Comparison of ENCODE assay signal across 25 cellular contexts in the genomic region with DNA sequence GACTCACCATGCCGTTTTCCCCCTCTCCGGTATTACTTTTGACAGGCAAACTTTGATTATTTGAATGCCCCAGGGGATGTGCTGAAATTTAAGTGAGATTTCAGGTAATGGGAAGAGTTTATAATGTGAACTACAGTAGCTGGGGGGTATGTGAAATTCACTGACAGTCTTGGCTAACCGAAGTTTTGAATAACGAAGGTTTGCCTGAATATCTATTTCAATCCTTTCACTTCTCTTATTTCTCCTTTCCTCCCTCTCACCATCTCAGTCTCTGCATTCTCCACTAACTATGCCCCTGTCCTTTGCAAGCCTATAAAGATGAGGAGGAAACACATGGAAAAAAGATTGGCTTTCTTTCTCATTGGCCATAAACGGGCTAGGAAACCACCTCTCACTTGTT. TPM values are rescaled to one million over a fixed set of nuclear protein-coding genes. Genes with fewer than 3 reads are reported as not detected.
DNase-seq lines count a peak whose midpoint lies in the region; ATAC-seq and TF ChIP-seq lines count a peak whose summit lies in the region.
"Had no signal": no experiment of that assay in that cellular context is flagged by ENCODE, and none has a peak within 500 bp of the region (broad histone marks: within the 10 kb centered on the region; RNA-seq: fewer than 3 reads in every experiment).

No MANE protein-coding gene starts in this region.

- H3K27me3 ChIP-seq in OCI-LY3 (ENCODE audit: low read depth, low read length) = peaks cover 7% of the 10 kb centered on the region; the same call in 1 of the 2 replicates
- no peaks in the 10 kb centered on the region for H3K27me3 ChIP-seq in H7 (ENCODE audit: control insufficient read depth, insufficient read depth, low read length)
- H3K27me3 ChIP-seq: Peyer's patch had no signal

- H2AFZ ChIP-seq in OCI-LY3 (ENCODE audit: low read depth, low read length) = no peak overlapping the region

- H3K9ac ChIP-seq in OCI-LY3 (ENCODE audit: low read length) = no peak overlapping the region

- H3K4me3 ChIP-seq in OCI-LY3 (ENCODE audit: low read length) = no peak overlapping the region
- no peak overlapping the region for H3K4me3 ChIP-seq in H7 (ENCODE audit: insufficient read depth, low read depth, low read length)
- H3K4me3 ChIP-seq: Peyer's patch had no signal

- peak overlapping the region; percentile 18; the same call in 1 of the 2 replicates for H3K4me2 ChIP-seq in OCI-LY3 (ENCODE audit: low read length)

- no peak overlapping the region for H3K27ac ChIP-seq in OCI-LY3 (ENCODE audit: low read length)
- H3K27ac ChIP-seq: Peyer's patch had no signal

- no peaks in the 10 kb centered on the region for H3K9me3 ChIP-seq in OCI-LY3 (ENCODE audit: insufficient read depth, low read length)
- H3K9me3 ChIP-seq: Peyer's patch had no signal

- H4K20me1 ChIP-seq in OCI-LY3 (ENCODE audit: insufficient read depth, low read length) = no peaks in the 10 kb centered on the region

- H3K36me3 ChIP-seq in OCI-LY3 (replicated peaks; ENCODE audit: low read depth, low read length) = no peaks in the 10 kb centered on the region
- H3K36me3 ChIP-seq in H7 (replicated peaks; ENCODE audit: control insufficient read depth, insufficient read depth, low read length) = no peaks in the 10 kb centered on the region
- H3K36me3 ChIP-seq: Peyer's patch had no signal

- H3K79me2 ChIP-seq in OCI-LY3 (ENCODE audit: low read length) = no peaks in the 10 kb centered on the region

- peaks cover 12% of the 10 kb centered on the region for H3K4me1 ChIP-seq in OCI-LY3 (ENCODE audit: low read length)
- H3K4me1 ChIP-seq: Peyer's patch had no signal

- ATAC-seq in HG02884 (IDR thresholded peaks at IDR 0.05; ENCODE audit: unreplicated experiment) = peak; percentile 24
- no peak for ATAC-seq in GM19452 (IDR thresholded peaks at IDR 0.05; ENCODE audit: unreplicated experiment)
- ATAC-seq in GM21515 (IDR thresholded peaks at IDR 0.05; ENCODE audit: unreplicated experiment) = no peak
- ATAC-seq: CD8-positive, alpha-beta T cell; HCT116; HepG2 had no signal

- TF ChIP-seq CTCF in OCI-LY3 (IDR thresholded peaks at IDR 0.05; ENCODE audit: low read depth, low read length) = no peak

- DNase-seq in MV-4-11 (lab: John Stamatoyannopoulos, UW) (peak; percentile 50), H7 (no peak), NCI-H1436 (lab: John Stamatoyannopoulos, UW) (no peak)
- DNase-seq: C1 segment of cervical spinal cord; CD8-positive, alpha-beta T cell; DMS 273 treated with DMSO at 0.1 percent for 48 hours; DMS79; EL; GDM1; Kasumi-1; NCI-H1048; NCI-H1694 treated with DMSO at 0.1 percent for 48 hours; NCI-H2081; NCI-H2227 treated with DMSO at 0.1 percent for 48 hours; NCI-H510A; NCI-H69; Peyer's patch; SHP77 treated with DMSO at 0.1 percent for 48 hours had no signal

RNA-seq across cellular contexts. Expression of a gene that starts 23.9 kb away (rescaled TPM):
- total RNA-seq in H7 (2014; rRNA removed; shearing (Covaris generic)) = 1.4 and 1.7 TPM in 2 replicates
- total RNA-seq: CD8-positive, alpha-beta T cell; T-helper 1 cell treated with Interleukin-12 subunit alpha and Interleukin-12 subunit beta and Interleukin-4 antibody, amounts not matched to agents 30 ng/mL and 1 ng/mL, for 36 hours had no signal
